In genomic region chr2:30780776-30781330, GRCh38 we compare ENCODE assay signal across 19 cellular contexts. TPM values are rescaled to one million over a fixed set of nuclear protein-coding genes. Genes with fewer than 3 reads are reported as not detected.
A peak's percentile ranks its signal among the peaks of the same experiment; 100 is the strongest.
DNase-seq lines count a peak whose midpoint lies in the region; ATAC-seq, FAIRE-seq and TF ChIP-seq lines count a peak whose summit lies in the region.
"Had no signal": no experiment of that assay in that cellular context is flagged by ENCODE, and none has a peak within 500 bp of the region (broad histone marks: within the 10 kb centered on the region; RNA-seq: fewer than 3 reads in every experiment).

No MANE protein-coding gene starts in this region.

- H3K9me3 ChIP-seq in H9 (ENCODE audit: control insufficient read depth, low read depth, low read length) (no peaks in the 10 kb centered on the region), stomach (no peaks in the 10 kb centered on the region)
- H3K9me3 ChIP-seq in CD4-positive, alpha-beta memory T cell (ENCODE audit: control insufficient read depth in 1 of 2, low read length in 2 of 2), result no peaks in the 10 kb centered on the region
- H3K9me3 ChIP-seq: BLaER1 had no signal

- H4K91ac ChIP-seq in H9 (ENCODE audit: insufficient read length, low read depth, low read length), result no peak overlapping the region

- H2BK15ac ChIP-seq in H9 (ENCODE audit: low read depth, low read length), result no peak overlapping the region

- no peaks in the 10 kb centered on the region for H3K36me3 ChIP-seq in bronchial epithelial cell (ENCODE audit: control insufficient read depth, insufficient read depth, low read length)
- peaks cover 0 to 42% (median 13%) of the 10 kb centered on the region in 4 donors for H3K36me3 ChIP-seq in stomach
- no peaks in the 10 kb centered on the region for H3K36me3 ChIP-seq in CD4-positive, alpha-beta memory T cell (ENCODE audit: insufficient read depth, low read length)
- H3K36me3 ChIP-seq: BLaER1 had no signal

- DNase-seq in H9 (peak; percentile 13), bronchial epithelial cell (ENCODE audit: low read depth) (no peak), lower leg skin (ENCODE audit: low spot score in 2 of 2) (peak; percentile 5 to 53), stomach (peak; percentile 17)
- DNase-seq in CD4-positive, alpha-beta memory T cell, result no peak
- no peak for DNase-seq in activated T-cell treated with anti-CD3 and anti-CD28 coated beads, Interleukin-2, amount 50 U/mL, for 1 hour
- DNase-seq: CD8-positive, alpha-beta memory T cell; DMS53; NCI-H1105; NCI-H2081 treated with DMSO at 0.1 percent for 48 hours; NCI-H446 treated with DMSO at 0.1 percent for 48 hours; NCI-H69 had no signal

- no peak overlapping the region for H2AK5ac ChIP-seq in H9 (ENCODE audit: insufficient read length, low read length)

- no peak for ATAC-seq in HG03520 (IDR thresholded peaks at IDR 0.05; ENCODE audit: unreplicated experiment)
- ATAC-seq: K562, Panc1 had no signal

- no peaks in the 10 kb centered on the region for H3K36me3 Mint-ChIP-seq in H9 (ENCODE audit: insufficient read depth in 1 of 3, low read depth in 3 of 3)
- no peaks in the 10 kb centered on the region for H3K36me3 Mint-ChIP-seq in CD4-positive, alpha-beta memory T cell
- H3K36me3 Mint-ChIP-seq: CD8-positive, alpha-beta memory T cell had no signal

- no peak overlapping the region for H3K4me2 ChIP-seq in H9 (ENCODE audit: insufficient read depth, insufficient read length, low read length)
- H3K4me2 ChIP-seq: BLaER1 had no signal

- intact Hi-C loops in lower leg skin (cut with DNase I; ENCODE audit: low total_unique reads) (no loop called here), stomach (cut with DNase I; ENCODE audit: low total_unique reads) (no loop called here)
- intact Hi-C loops in CD4-positive, alpha-beta memory T cell (cut with micrococcal nuclease), result no loop called here

- FAIRE-seq in bronchial epithelial cell (lab: Jason Lieb, UNC), result peak; percentile 83
- FAIRE-seq: GM12891, H1, K562 had no signal

- H3K27me3 ChIP-seq in H9 (ENCODE audit: insufficient read depth, low read length) (no peaks in the 10 kb centered on the region), bronchial epithelial cell (ENCODE audit: control insufficient read depth, insufficient read depth, low read length) (no peaks in the 10 kb centered on the region), stomach (peaks cover 0 to 6% (median 0%) of the 10 kb centered on the region in 3 donors)
- H3K27me3 ChIP-seq in CD4-positive, alpha-beta memory T cell (ENCODE audit: insufficient read depth, low read length), result no peaks in the 10 kb centered on the region
- H3K27me3 ChIP-seq: BLaER1 had no signal

- H3K27ac Mint-ChIP-seq in H9, result no peak overlapping the region; a peak in 1 of 7 replicates
- H3K27ac Mint-ChIP-seq in CD4-positive, alpha-beta memory T cell, result no peak overlapping the region
- H3K27ac Mint-ChIP-seq: CD8-positive, alpha-beta memory T cell had no signal

- no CpG with 5 or more reads among the region's 5 CpGs for WGBS in H9 (ENCODE audit: extremely low coverage, insufficient read length, low lambda C conversion rate)
- 86 to 94% methylated on average over 5 of the region's 5 CpGs for WGBS in lower leg skin, 2 donors
- 77 to 87% (median 80%) methylated on average over 5 of the region's 5 CpGs for WGBS in stomach, 5 donors

- H3K14ac ChIP-seq in H9 (ENCODE audit: insufficient read depth, low read length), result no peak overlapping the region

- H3K4ac ChIP-seq in H9 (ENCODE audit: low read depth, low read length), result no peak overlapping the region

- no peak overlapping the region for H2BK5ac ChIP-seq in H9 (ENCODE audit: insufficient read length, low read length)

- no peak overlapping the region for H2AFZ ChIP-seq in H9 (ENCODE audit: low read length)

- no peak overlapping the region for H3T11ph ChIP-seq in H9 (ENCODE audit: low read length)

- H4K5ac ChIP-seq in H9 (ENCODE audit: insufficient read length, low read depth, low read length), result no peak overlapping the region

- POLR2A ChIA-PET in CD4-positive, alpha-beta memory T cell (lab: Charles Lee; ENCODE audit: partially characterized antibody), result no interaction called here

- CTCF ChIA-PET in CD4-positive, alpha-beta memory T cell (lab: Charles Lee; ENCODE audit: partially characterized antibody), result no interaction called here

- H3K79me1 ChIP-seq in H9 (ENCODE audit: insufficient read depth, low read depth, low read length, poor library complexity, severe bottlenecking), result no peaks in the 10 kb centered on the region

- H3K9me3 Mint-ChIP-seq in H9, result no peaks in the 10 kb centered on the region
- peaks cover 0 to 2% (median 0%) of the 10 kb centered on the region in 8 donors for H3K9me3 Mint-ChIP-seq in CD4-positive, alpha-beta memory T cell
- H3K9me3 Mint-ChIP-seq: CD8-positive, alpha-beta memory T cell had no signal

- no peak overlapping the region for H3K23ac ChIP-seq in H9 (ENCODE audit: insufficient read length, low read depth, low read length)

- H3K56ac ChIP-seq in H9 (ENCODE audit: insufficient read length, low read depth, low read length), result no peak overlapping the region

- no peak overlapping the region for H4K8ac ChIP-seq in H9 (replicated peaks; ENCODE audit: insufficient read length, low read depth, low read length)

- H3K4me3 ChIP-seq in bronchial epithelial cell (ENCODE audit: low read depth, low read length), result no peak overlapping the region
- H3K4me3 ChIP-seq in lower leg skin (ENCODE audit: low read depth, poor library complexity, severe bottlenecking), result no peak overlapping the region
- H3K4me3 ChIP-seq in stomach, result no peak overlapping the region
- no peak overlapping the region for H3K4me3 ChIP-seq in CD4-positive, alpha-beta memory T cell (ENCODE audit: low read length in 2 of 2)
- H3K4me3 ChIP-seq: BLaER1, K562 had no signal

- H3K4me3 Mint-ChIP-seq in H9, result no peak overlapping the region
- H3K4me3 Mint-ChIP-seq in CD4-positive, alpha-beta memory T cell, result peak overlapping the region in 1 of 8 donors; percentile 15
- H3K4me3 Mint-ChIP-seq: CD8-positive, alpha-beta memory T cell had no signal

- H3K27ac ChIP-seq in H9 (ENCODE audit: insufficient read length, low read depth, low read length) (no peak overlapping the region), stomach (no peak overlapping the region)
- H3K27ac ChIP-seq in CD4-positive, alpha-beta memory T cell (ENCODE audit: low read depth, low read length), result no peak overlapping the region
- H3K27ac ChIP-seq: BLaER1 had no signal

- H3K9ac ChIP-seq in H9 (ENCODE audit: extremely low read depth, insufficient read length, low read length), result no peak overlapping the region
- H3K9ac ChIP-seq: BLaER1 had no signal

- TF ChIP-seq POLR2A in lower leg skin (IDR thresholded peaks at IDR 0.05) (no peak), stomach (IDR thresholded peaks at IDR 0.05) (no peak)

- TF ChIP-seq CTCF in H9 (conservative IDR thresholded peaks at IDR 0.05) (no peak), bronchial epithelial cell (IDR thresholded peaks at IDR 0.05; ENCODE audit: insufficient read depth, low read length, severe bottlenecking) (no peak), lower leg skin (IDR thresholded peaks at IDR 0.05) (no peak), stomach (IDR thresholded peaks at IDR 0.05) (no peak)

- H4K20me1 ChIP-seq in H9 (ENCODE audit: control insufficient read depth, insufficient read depth, insufficient read length), result no peaks in the 10 kb centered on the region
- H4K20me1 ChIP-seq: BLaER1 had no signal

- H3K18ac ChIP-seq in H9 (ENCODE audit: insufficient read length, low read depth, low read length), result no peak overlapping the region

- no peak overlapping the region for H2BK20ac ChIP-seq in H9 (ENCODE audit: low read depth, low read length, poor library complexity, severe bottlenecking)

- H3K4me1 ChIP-seq in H9 (ENCODE audit: insufficient read depth, low read length), result no peaks in the 10 kb centered on the region
- peaks cover 0 to 8% (median 1%) of the 10 kb centered on the region in 4 donors for H3K4me1 ChIP-seq in stomach
- no peaks in the 10 kb centered on the region for H3K4me1 ChIP-seq in CD4-positive, alpha-beta memory T cell (ENCODE audit: insufficient read depth, low read length)

- H3K4me1 Mint-ChIP-seq in H9, result no peaks in the 10 kb centered on the region
- H3K4me1 Mint-ChIP-seq in CD4-positive, alpha-beta memory T cell, result peaks cover 0 to 4% (median under 1%) of the 10 kb centered on the region in 4 donors

- no peak overlapping the region for H2BK120ac ChIP-seq in H9 (ENCODE audit: low read depth, low read length, poor library complexity, severe bottlenecking)

- no peaks in the 10 kb centered on the region for H3K79me2 ChIP-seq in H9 (ENCODE audit: insufficient read depth, low read length)

- H3K23me2 ChIP-seq in H9 (ENCODE audit: insufficient read length, low read depth, low read length, poor library complexity, severe bottlenecking), result no peaks in the 10 kb centered on the region

- H2BK12ac ChIP-seq in H9 (ENCODE audit: insufficient read length, low read depth, low read length), result no peak overlapping the region

- H3K27me3 Mint-ChIP-seq in H9 (ENCODE audit: low read depth), result no peaks in the 10 kb centered on the region
- H3K27me3 Mint-ChIP-seq in CD4-positive, alpha-beta memory T cell, result peaks cover 11 to 18% of the 10 kb centered on the region in 2 donors

- TF ChIP-seq EP300 in stomach (IDR thresholded peaks at IDR 0.05), result no peak

RNA-seq across cellular contexts. Expression of gene CAPN13, which starts 26.4 kb away (rescaled TPM):
- total RNA-seq in H9 (2021) (5.0 and 5.7 TPM in 2 replicates), bronchial epithelial cell (under 0.01 TPM in 1 of 2 replicates, not detected in the other), lower leg skin (under 1 TPM in 3 of 4 donors, not detected in 1; 0.10 to 0.45 (median 0.11) TPM), stomach (10 to 100 TPM in 4 of 5 donors, 1 to 10 TPM in 1; 6.4 to 93.3 (median 57.1) TPM)
- 10 to 100 TPM; 20.3 to 34.3 (median 26.0) TPM for polyA plus RNA-seq in stomach
- total RNA-seq in CD4-positive, alpha-beta memory T cell, result not detected
- not detected for polyA plus RNA-seq in CD4-positive, alpha-beta memory T cell
- total RNA-seq: A673; CD8-positive, alpha-beta memory T cell; K562 had no signal
- polyA plus RNA-seq: CD8-positive, alpha-beta memory T cell; K562 had no signal

Comparison
In these comparisons a context has a peak if more than half of its experiments do, and no peak if none do; other contexts are left out.
1. DNase-seq: peak in H9 (single experiment), lower leg skin (2 of 2) and stomach (single experiment); none in bronchial epithelial cell (single experiment), CD4-positive, alpha-beta memory T cell (0 of 5) and activated T-cell treated with anti-CD3 and anti-CD28 coated beads, Interleukin-2, amount 50 U/mL, for 1 hour (single experiment).